Comparison of ENCODE assay signal across 11 cellular contexts in the genomic region with DNA sequence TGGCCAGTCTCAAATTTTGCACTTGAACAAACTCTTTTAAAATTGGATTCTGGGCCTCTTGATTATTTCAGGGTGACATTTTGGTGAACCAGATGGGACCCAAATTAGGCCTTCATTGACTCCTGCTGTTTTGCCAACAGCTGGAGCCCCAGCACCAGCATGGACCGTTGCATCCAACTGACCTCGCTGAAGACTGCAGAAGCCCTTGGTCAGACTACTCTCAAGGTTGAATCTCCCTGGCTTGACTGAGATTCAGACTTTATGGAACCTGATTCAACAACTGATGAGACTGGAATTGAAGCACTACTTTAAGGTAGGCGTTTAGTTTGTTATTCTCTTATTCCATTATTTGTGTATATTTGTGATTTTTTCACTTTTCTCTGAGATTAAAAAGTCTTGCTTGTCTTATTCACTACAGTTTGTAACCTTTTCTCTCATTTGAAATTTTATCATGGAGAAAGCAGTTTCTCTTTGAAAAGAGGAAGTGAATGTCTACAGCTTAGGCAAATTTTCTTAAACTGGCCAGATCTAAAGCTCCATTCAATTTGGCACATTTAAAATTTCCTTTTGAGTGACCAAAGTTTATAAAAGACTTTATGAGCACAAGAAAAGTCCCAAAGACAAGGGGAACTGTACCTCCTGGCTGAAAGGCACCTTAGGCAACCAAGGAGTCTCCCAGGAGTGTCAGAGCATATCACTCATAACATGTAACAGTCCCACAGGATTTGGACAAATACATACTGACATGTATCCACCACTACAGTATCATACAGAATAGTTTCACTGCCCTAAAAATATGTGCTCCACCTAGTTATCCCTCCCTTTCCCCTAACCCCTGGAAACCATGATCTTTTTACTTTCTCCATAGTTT. TPM values are rescaled to one million over a fixed set of nuclear protein-coding genes. Genes with fewer than 3 reads are reported as not detected.
DNase-seq lines count a peak whose midpoint lies in the region; ATAC-seq, FAIRE-seq and TF ChIP-seq lines count a peak whose summit lies in the region.
"Had no signal": no experiment of that assay in that cellular context is flagged by ENCODE, and none has a peak within 500 bp of the region (broad histone marks: within the 10 kb centered on the region; RNA-seq: fewer than 3 reads in every experiment).

No MANE protein-coding gene starts in this region.

- TF ChIP-seq POLR2A in suprapubic skin (IDR thresholded peaks at IDR 0.05) = no peak

- H3K9me3 Mint-ChIP-seq in stimulated activated naive B cell treated with anti-CD40 and anti-IgM and Interleukin-4, amounts not matched to agents 10 μg/mL and 1 μg/mL and 100 μg/mL, for 72 hours = no peaks in the 10 kb centered on the region

- H3K27me3 ChIP-seq in suprapubic skin = no peaks in the 10 kb centered on the region
- H3K27me3 ChIP-seq: MG63 had no signal

- no peak overlapping the region for H3K4me3 ChIP-seq in suprapubic skin
- H3K4me3 ChIP-seq: MG63 had no signal

- peaks cover 2 to 28% of the 10 kb centered on the region in 2 donors for H3K36me3 Mint-ChIP-seq in stimulated activated naive B cell treated with anti-CD40 and anti-IgM and Interleukin-4, amounts not matched to agents 10 μg/mL and 1 μg/mL and 100 μg/mL, for 72 hours

- H3K4me3 Mint-ChIP-seq in stimulated activated naive B cell treated with anti-CD40 and anti-IgM and Interleukin-4, amounts not matched to agents 10 μg/mL and 1 μg/mL and 100 μg/mL, for 72 hours = peak overlapping the region; percentile 21 to 60

- H3K27ac Mint-ChIP-seq in stimulated activated naive B cell treated with anti-CD40 and anti-IgM and Interleukin-4, amounts not matched to agents 10 μg/mL and 1 μg/mL and 100 μg/mL, for 72 hours = peak overlapping the region; percentile 87

- no peaks in the 10 kb centered on the region for H3K9me3 ChIP-seq in suprapubic skin
- H3K9me3 ChIP-seq: MG63 had no signal

- H3K4me1 ChIP-seq in suprapubic skin = no peaks in the 10 kb centered on the region

- H3K27ac ChIP-seq in suprapubic skin = no peak overlapping the region

- DNase-seq in GM19239 (ENCODE audit: insufficient read length, low spot score) (no peak), MV-4-11 (lab: John Stamatoyannopoulos, UW) (peak; percentile 71), NCI-H2227 treated with DMSO at 0.1 percent for 48 hours (lab: John Stamatoyannopoulos, UW) (no peak), suprapubic skin (ENCODE audit: low spot score in 2 of 2) (no peak), DMS114 treated with DMSO at 0.1 percent for 48 hours (lab: John Stamatoyannopoulos, UW; ENCODE audit: unreplicated experiment) (no peak)
- DNase-seq in stimulated activated naive B cell treated with anti-CD40 and anti-IgM and Interleukin-4, amounts not matched to agents 10 μg/mL and 1 μg/mL and 100 μg/mL, for 72 hours = no peak
- DNase-seq: activated CD4-positive, alpha-beta T cell treated with anti-CD3 and anti-CD28 coated beads for 4 hours; left colon; MG63 had no signal

- TF ChIP-seq EP300 in suprapubic skin (IDR thresholded peaks at IDR 0.05) = no peak

- peaks cover 11 to 22% of the 10 kb centered on the region in 2 donors for H3K4me1 Mint-ChIP-seq in stimulated activated naive B cell treated with anti-CD40 and anti-IgM and Interleukin-4, amounts not matched to agents 10 μg/mL and 1 μg/mL and 100 μg/mL, for 72 hours

- H3K36me3 ChIP-seq in suprapubic skin = peaks cover 3% of the 10 kb centered on the region
- H3K36me3 ChIP-seq: MG63 had no signal

- WGBS in suprapubic skin = 81% methylated on average over 3 of the region's 3 CpGs

- ATAC-seq in HG02759 (IDR thresholded peaks at IDR 0.05; ENCODE audit: unreplicated experiment) = peak; percentile 77
- ATAC-seq in stimulated activated naive B cell treated with anti-CD40 and anti-IgM and Interleukin-4, amounts not matched to agents 10 μg/mL and 1 μg/mL and 100 μg/mL, for 72 hours (replicated peaks) = peak; percentile 73 to 76
- ATAC-seq: esophagus mucosa, left colon had no signal

- no peaks in the 10 kb centered on the region for H3K27me3 Mint-ChIP-seq in stimulated activated naive B cell treated with anti-CD40 and anti-IgM and Interleukin-4, amounts not matched to agents 10 μg/mL and 1 μg/mL and 100 μg/mL, for 72 hours

- no peak for TF ChIP-seq CTCF in suprapubic skin (IDR thresholded peaks at IDR 0.05)

- peak; percentile 91 for FAIRE-seq in GM19239 (lab: Jason Lieb, UNC)

RNA-seq across cellular contexts. Expression of a gene that starts 41.4 kb away (rescaled TPM):
- total RNA-seq in suprapubic skin = 10 to 100 TPM; 10.9 to 14.7 (median 14.7) TPM
